Comparison of ENCODE assay signal across 1 cellular context in genomic region chr1:153633747-153634665, GRCh38.
TF ChIP-seq lines count a peak whose summit lies in the region.

TSS of gene CHTOP (plus strand) at chr1:153634066. CDS start at chr1:153636589, 2,523 bp downstream.

TF ChIP-seq in HepG2, 621 proteins besides CTCF, POLR2A, EP300 and RAD21 (continued from another document and continues in another):
- TF ChIP-seq HNF1A (IDR thresholded peaks at IDR 0.05; ENCODE audit: low read depth) (no peak), HNF1A (CRISPR knock-in tag; IDR thresholded peaks at IDR 0.05; ENCODE audit: borderline replicate concordance) (peak; percentile 71; the same call in 1 of the 2 replicates), ZNF260 (CRISPR knock-in tag; IDR thresholded peaks at IDR 0.05; ENCODE audit: borderline replicate concordance, low read depth) (no peak), GATAD1 (CRISPR knock-in tag; IDR thresholded peaks at IDR 0.05) (peak; percentile 76), ZNF484 (CRISPR knock-in tag; IDR thresholded peaks at IDR 0.05; ENCODE audit: borderline replicate concordance, low read depth) (no peak), SOX13 (IDR thresholded peaks at IDR 0.05) (no peak), SOX13 (CRISPR knock-in tag; conservative IDR thresholded peaks at IDR 0.05 in 1 of 2, IDR thresholded peaks at IDR 0.05 in 1 of 2) (0 out of 4 replicates have a peak, but pooled peaks have one; percentile 12 to 78), LCORL (IDR thresholded peaks at IDR 0.05) (no peak), LCORL (CRISPR knock-in tag; IDR thresholded peaks at IDR 0.05) (peak; percentile 83), MTA3 (CRISPR knock-in tag; IDR thresholded peaks at IDR 0.05) (no peak), HMGXB4 (CRISPR knock-in tag; IDR thresholded peaks at IDR 0.05; ENCODE audit: borderline replicate concordance in 1 of 2, low read depth in 1 of 2) (peak; percentile 76 to 92; a peak in 3 of 4 replicates), DR1 (CRISPR knock-in tag; IDR thresholded peaks at IDR 0.05) (peak; percentile 90), HDAC6 (IDR thresholded peaks at IDR 0.05; ENCODE audit: low read depth, low read length) (no peak; the same call in 1 of the 2 replicates), ISX (CRISPR knock-in tag; conservative IDR thresholded peaks at IDR 0.05) (no peak), DNMT3B (CRISPR knock-in tag; conservative IDR thresholded peaks at IDR 0.05) (peak; percentile 65; the same call in 1 of the 2 replicates), EZH2 (conservative IDR thresholded peaks at IDR 0.05; ENCODE audit: low read depth, low read length) (no peak), ARID5B (CRISPR knock-in tag; IDR thresholded peaks at IDR 0.05) (peak; percentile 16; the same call in 1 of the 2 replicates), ZNF10 (CRISPR knock-in tag; IDR thresholded peaks at IDR 0.05; ENCODE audit: borderline replicate concordance, low read depth) (no peak), HOXD1 (CRISPR knock-in tag; IDR thresholded peaks at IDR 0.05) (0 out of 2 replicates have a peak, but pooled peaks have one; percentile 17), GATA4 (IDR thresholded peaks at IDR 0.05; ENCODE audit: borderline replicate concordance, low read depth) (no peak), ZNF512B (CRISPR knock-in tag; IDR thresholded peaks at IDR 0.05; ENCODE audit: borderline replicate concordance) (0 out of 2 replicates have a peak, but pooled peaks have one; percentile 27), ZNF367 (CRISPR knock-in tag; IDR thresholded peaks at IDR 0.05; ENCODE audit: borderline replicate concordance) (no peak), ZFP91 (CRISPR knock-in tag; IDR thresholded peaks at IDR 0.05; ENCODE audit: borderline replicate concordance) (peak; percentile 93), ZNF639 (CRISPR knock-in tag; conservative IDR thresholded peaks at IDR 0.05) (peak; percentile 84), NFKBIZ (CRISPR knock-in tag; IDR thresholded peaks at IDR 0.05) (peak; percentile 80), BATF2 (CRISPR knock-in tag; IDR thresholded peaks at IDR 0.05) (no peak), ATF5 (CRISPR knock-in tag; IDR thresholded peaks at IDR 0.05; ENCODE audit: low read depth) (no peak), ZNF432 (CRISPR knock-in tag; IDR thresholded peaks at IDR 0.05; ENCODE audit: borderline replicate concordance) (no peak), FLYWCH1 (CRISPR knock-in tag; IDR thresholded peaks at IDR 0.05) (0 out of 2 replicates have a peak, but pooled peaks have one; percentile 69), MLLT10 (CRISPR knock-in tag; IDR thresholded peaks at IDR 0.05) (no peak), TAF1 (CRISPR knock-in tag; IDR thresholded peaks at IDR 0.05) (peak; percentile 92), SRF (IDR thresholded peaks at IDR 0.05; ENCODE audit: low read depth, low read length) (no peak), ZBTB3 (CRISPR knock-in tag; IDR thresholded peaks at IDR 0.05; ENCODE audit: borderline replicate concordance, low read depth) (peak; percentile 59; the same call in 1 of the 2 replicates), CEBPZ (IDR thresholded peaks at IDR 0.05; ENCODE audit: low read length) (no peak), YY1 (IDR thresholded peaks at IDR 0.05; ENCODE audit: insufficient read depth, insufficient replicate concordance, low read depth, low read length) (peak; percentile 99), KDM5B (CRISPR knock-in tag; IDR thresholded peaks at IDR 0.05; ENCODE audit: borderline replicate concordance) (peak; percentile 93; the same call in 1 of the 2 replicates), ZNF883 (CRISPR knock-in tag; IDR thresholded peaks at IDR 0.05; ENCODE audit: not compliant biosample characterization) (peak; percentile 63), SP2 (CRISPR knock-in tag; IDR thresholded peaks at IDR 0.05) (peak; percentile 36; the same call in 1 of the 2 replicates), ELF1 (CRISPR knock-in tag; IDR thresholded peaks at IDR 0.05) (peak; percentile 34; the same call in 1 of the 2 replicates)
